Comparison of ENCODE assay signal across 9 cellular contexts in genomic region chr1:46489638-46490602, GRCh38. TPM values are rescaled to one million over a fixed set of nuclear protein-coding genes. Genes with fewer than 3 reads are reported as not detected.
DNase-seq lines count a peak whose midpoint lies in the region; ATAC-seq and TF ChIP-seq lines count a peak whose summit lies in the region.
"Had no signal": no experiment of that assay in that cellular context is flagged by ENCODE, and none has a peak within 500 bp of the region (broad histone marks: within the 10 kb centered on the region; RNA-seq: fewer than 3 reads in every experiment).

Gene DMBX1 (plus strand): TSS chr1:46489836. CDS start chr1:46507011, 17,175 bp downstream.

- DNase-seq in CD8-positive, alpha-beta memory T cell: peak in 2 of 5 donors; percentile 6 to 9
- DNase-seq in T-cell (peak in 3 of 34 experiments; percentile 10 to 16 (median 12)), endothelial cell (ENCODE audit: low spot score) (peak; percentile 30), SKM-1 treated with dmso at 0.1 percent for 144 hours (lab: John Stamatoyannopoulos, UW; ENCODE audit: unreplicated experiment) (no peak)
- DNase-seq in naive thymus-derived CD8-positive, alpha-beta T cell: peak in 1 of 10 donors; percentile 48

- POLR2A ChIA-PET in CD8-positive, alpha-beta memory T cell (lab: Charles Lee): interaction anchor here (0.5 kb wide), 1 partner anchor 144 kb away, joined by 3 read pairs; no protein-coding TSS in a partner anchor
- POLR2A ChIA-PET in T-cell (lab: Charles Lee): no interaction called here
- POLR2A ChIA-PET in naive thymus-derived CD8-positive, alpha-beta T cell (lab: Charles Lee): no interaction called here

- peaks cover 0 to 4% (median 0%) of the 10 kb centered on the region in 5 donors for H3K9me3 Mint-ChIP-seq in CD8-positive, alpha-beta memory T cell
- H3K9me3 Mint-ChIP-seq in T-cell: no peaks in the 10 kb centered on the region
- no peaks in the 10 kb centered on the region for H3K9me3 Mint-ChIP-seq in endothelial cell (ENCODE audit: unreplicated experiment)
- peaks cover 0 to 1% (median 0%) of the 10 kb centered on the region in 9 donors for H3K9me3 Mint-ChIP-seq in naive thymus-derived CD8-positive, alpha-beta T cell

- peak within 1 kb of the TSS; percentile 46 to 85 (median 80) for H3K4me3 Mint-ChIP-seq in CD8-positive, alpha-beta memory T cell
- H3K4me3 Mint-ChIP-seq in T-cell (peak within 1 kb of the TSS; percentile 70 to 90 (median 76)), endothelial cell (ENCODE audit: unreplicated experiment) (peak within 1 kb of the TSS; percentile 67)
- H3K4me3 Mint-ChIP-seq in naive thymus-derived CD8-positive, alpha-beta T cell: peak within 1 kb of the TSS; percentile 60 to 88 (median 78)

- peak within 1 kb of the TSS in 4 of 8 donors; percentile 39 to 70 (median 61) for H3K27ac Mint-ChIP-seq in CD8-positive, alpha-beta memory T cell
- peak within 1 kb of the TSS in 1 of 2 donors; percentile 5 for H3K27ac Mint-ChIP-seq in T-cell
- H3K27ac Mint-ChIP-seq in endothelial cell (ENCODE audit: unreplicated experiment): no peak within 1 kb of the TSS
- peak within 1 kb of the TSS in 1 of 10 donors; percentile 45 for H3K27ac Mint-ChIP-seq in naive thymus-derived CD8-positive, alpha-beta T cell

- no peaks in the 10 kb centered on the region for H3K36me3 Mint-ChIP-seq in CD8-positive, alpha-beta memory T cell
- no peaks in the 10 kb centered on the region for H3K36me3 Mint-ChIP-seq in T-cell
- H3K36me3 Mint-ChIP-seq in endothelial cell (ENCODE audit: low read depth, unreplicated experiment): peaks cover under 1% of the 10 kb centered on the region
- H3K36me3 Mint-ChIP-seq in naive thymus-derived CD8-positive, alpha-beta T cell: peaks cover 0 to 3% (median 0%) of the 10 kb centered on the region in 3 donors

- H3K27me3 ChIP-seq in CD8-positive, alpha-beta memory T cell (ENCODE audit: insufficient read depth, low read length, poor library complexity, severe bottlenecking): peaks cover 36% of the 10 kb centered on the region

- peak; percentile 41 for ATAC-seq in HG02798 (IDR thresholded peaks at IDR 0.05; ENCODE audit: poor library complexity, unreplicated experiment)
- peak; percentile 54 to 70 (median 61) for ATAC-seq in T-cell (replicated peaks in 1 of 4)
- ATAC-seq in naive thymus-derived CD8-positive, alpha-beta T cell: peak; percentile 57 to 63
- no peak for ATAC-seq in GM19023 (IDR thresholded peaks at IDR 0.05; ENCODE audit: unreplicated experiment)
- no peak for ATAC-seq in GM21717 (IDR thresholded peaks at IDR 0.05; ENCODE audit: unreplicated experiment)

- no peaks in the 10 kb centered on the region for H3K9me3 ChIP-seq in CD8-positive, alpha-beta memory T cell (ENCODE audit: low read length)

- CTCF ChIA-PET in CD8-positive, alpha-beta memory T cell (lab: Charles Lee): no interaction called here
- CTCF ChIA-PET in T-cell (lab: Charles Lee): interaction anchor here in 1 of 2 donors (0.6 kb wide), 1 partner anchor 168 kb away, joined by 3 read pairs; no protein-coding TSS in a partner anchor

- H3K27ac ChIP-seq in CD8-positive, alpha-beta memory T cell (ENCODE audit: low read depth, low read length): peak within 1 kb of the TSS; percentile 38

- H3K27me3 Mint-ChIP-seq in CD8-positive, alpha-beta memory T cell: peaks cover 64 to 87% of the 10 kb centered on the region in 2 donors
- H3K27me3 Mint-ChIP-seq in T-cell (peaks cover 64 to 85% of the 10 kb centered on the region in 2 donors), endothelial cell (ENCODE audit: unreplicated experiment) (peaks cover 59% of the 10 kb centered on the region)
- peaks cover 38 to 97% (median 74%) of the 10 kb centered on the region in 5 donors for H3K27me3 Mint-ChIP-seq in naive thymus-derived CD8-positive, alpha-beta T cell

- TF ChIP-seq CTCF in endothelial cell (IDR thresholded peaks at IDR 0.05; ENCODE audit: unreplicated experiment): no peak

- H3K4me3 ChIP-seq in CD8-positive, alpha-beta memory T cell (ENCODE audit: low read length): no peak within 1 kb of the TSS

- no peaks in the 10 kb centered on the region for H3K36me3 ChIP-seq in CD8-positive, alpha-beta memory T cell (ENCODE audit: insufficient read depth, low read length)

- H3K4me1 Mint-ChIP-seq in CD8-positive, alpha-beta memory T cell: peaks cover 14 to 28% (median 15%) of the 10 kb centered on the region in 3 donors
- H3K4me1 Mint-ChIP-seq in T-cell (peaks cover 20 to 24% (median 21%) of the 10 kb centered on the region in 3 donors), endothelial cell (ENCODE audit: unreplicated experiment) (peaks cover 19% of the 10 kb centered on the region)
- H3K4me1 Mint-ChIP-seq in naive thymus-derived CD8-positive, alpha-beta T cell: peaks cover 16 to 26% (median 17%) of the 10 kb centered on the region in 4 donors

- no peaks in the 10 kb centered on the region for H3K4me1 ChIP-seq in CD8-positive, alpha-beta memory T cell (ENCODE audit: insufficient read depth, low read length)

RNA-seq across cellular contexts. Expression of gene DMBX1, which starts in this region (rescaled TPM):
- total RNA-seq in CD8-positive, alpha-beta memory T cell: not detected
- not detected for polyA plus RNA-seq in CD8-positive, alpha-beta memory T cell
- total RNA-seq in T-cell (not detected), endothelial cell (ENCODE audit: unreplicated experiment) (not detected)
- total RNA-seq in naive thymus-derived CD8-positive, alpha-beta T cell: not detected
- not detected for polyA plus RNA-seq in naive thymus-derived CD8-positive, alpha-beta T cell
- total RNA-seq: frontal cortex had no signal

Comparison
In these comparisons a context has a peak if more than half of its experiments do, and no peak if none do; other contexts are left out.
1. Peak in ATAC-seq in T-cell; RNA of the gene not detected or under 1 TPM.
2. Peak in DNase-seq in endothelial cell; RNA of the gene not detected or under 1 TPM.
3. Peak in ATAC-seq in naive thymus-derived CD8-positive, alpha-beta T cell; RNA of the gene not detected or under 1 TPM.